In genomic region chrX:349702-350101, GRCh38 we compare ENCODE assay signal across 19 cellular contexts.
"Had no signal": no experiment of that assay in that cellular context is flagged by ENCODE, and none has a peak within 500 bp of the region (broad histone marks: within the 10 kb centered on the region; RNA-seq: fewer than 3 reads in every experiment).

No MANE protein-coding gene starts in this region.

- H3K36me3 ChIP-seq: pancreas had no signal

- H3K27me3 ChIP-seq: ascending aorta, pancreas, suprapubic skin had no signal

- H3K27ac ChIP-seq: ascending aorta, epithelial cell of prostate, pancreas, suprapubic skin had no signal

- H3K4me1 ChIP-seq: ascending aorta, pancreas, suprapubic skin had no signal

- H3K9me3 ChIP-seq: ascending aorta, pancreas, SK-N-SH, suprapubic skin had no signal

- H3K4me1 Mint-ChIP-seq: activated CD4-positive, alpha-beta memory T cell treated with anti-CD3 and anti-CD28 coated beads, Interleukin-2, amount 10 ng/mL, durations not matched to agents 7 days and 5 days; activated naive CD4-positive, alpha-beta T cell treated with anti-CD3 and anti-CD28 coated beads, Interleukin-2, amount 10 ng/mL, durations not matched to agents 7 days and 5 days; activated naive CD8-positive, alpha-beta T cell treated with anti-CD3 and anti-CD28 coated beads, Interleukin-2, amount 50 U/mL, for 24 hours had no signal

- DNase-seq: activated CD4-positive, alpha-beta memory T cell treated with anti-CD3 and anti-CD28 coated beads, Interleukin-2, amount 10 ng/mL, durations not matched to agents 7 days and 5 days; activated CD4-positive, alpha-beta T cell treated with anti-CD3 and anti-CD28 coated beads for 48 hours; activated CD4-positive, CD25-positive, alpha-beta regulatory T cell; activated effector memory CD4-positive, alpha-beta T cell treated with Interleukin-2 at 50 U/mL for 16 hours; activated naive CD4-positive, alpha-beta T cell treated with anti-CD3 and anti-CD28 coated beads, Interleukin-2, amount 10 ng/mL, durations not matched to agents 7 days and 5 days; activated naive CD8-positive, alpha-beta T cell treated with anti-CD3 and anti-CD28 coated beads, Interleukin-2, amount 50 U/mL, for 24 hours; activated T-cell treated with anti-CD3 and anti-CD28 coated beads, Interleukin-2, amount 50 U/mL, for 4 hours; effector memory CD8-positive, alpha-beta T cell; foreskin fibroblast; left colon; SK-N-SH; stimulated activated CD4-positive, alpha-beta T cell treated with anti-CD3 and anti-CD28 coated beads, Interleukin-2, amount 100 ng/mL, for 24 hours; trophoblast cell had no signal

- H3K4me3 ChIP-seq: ascending aorta, lung, pancreas, suprapubic skin had no signal

- H3K4me2 ChIP-seq: SK-N-SH had no signal

- H3K27me3 Mint-ChIP-seq: activated CD4-positive, alpha-beta memory T cell treated with anti-CD3 and anti-CD28 coated beads, Interleukin-2, amount 10 ng/mL, durations not matched to agents 7 days and 5 days; activated naive CD4-positive, alpha-beta T cell treated with anti-CD3 and anti-CD28 coated beads, Interleukin-2, amount 10 ng/mL, durations not matched to agents 7 days and 5 days; activated naive CD8-positive, alpha-beta T cell treated with anti-CD3 and anti-CD28 coated beads, Interleukin-2, amount 50 U/mL, for 24 hours; effector memory CD8-positive, alpha-beta T cell; stimulated activated naive CD8-positive, alpha-beta T cell treated with anti-CD3 and anti-CD28 coated beads, Interleukin-15, Interleukin-2, amounts not matched to agents 100 ng/mL and 50 ng/mL, for 24 hours had no signal

- H3K27ac Mint-ChIP-seq: activated CD4-positive, alpha-beta memory T cell treated with anti-CD3 and anti-CD28 coated beads, Interleukin-2, amount 10 ng/mL, durations not matched to agents 7 days and 5 days; activated naive CD4-positive, alpha-beta T cell treated with anti-CD3 and anti-CD28 coated beads, Interleukin-2, amount 10 ng/mL, durations not matched to agents 7 days and 5 days; activated naive CD8-positive, alpha-beta T cell treated with anti-CD3 and anti-CD28 coated beads, Interleukin-2, amount 50 U/mL, for 24 hours; effector memory CD8-positive, alpha-beta T cell; stimulated activated naive CD8-positive, alpha-beta T cell treated with anti-CD3 and anti-CD28 coated beads, Interleukin-15, Interleukin-2, amounts not matched to agents 100 ng/mL and 50 ng/mL, for 24 hours had no signal

- H3K9me3 Mint-ChIP-seq: activated CD4-positive, alpha-beta memory T cell treated with anti-CD3 and anti-CD28 coated beads, Interleukin-2, amount 10 ng/mL, durations not matched to agents 7 days and 5 days; activated naive CD4-positive, alpha-beta T cell treated with anti-CD3 and anti-CD28 coated beads, Interleukin-2, amount 10 ng/mL, durations not matched to agents 7 days and 5 days; activated naive CD8-positive, alpha-beta T cell treated with anti-CD3 and anti-CD28 coated beads, Interleukin-2, amount 50 U/mL, for 24 hours; activated T-cell treated with anti-CD3 and anti-CD28 coated beads, Interleukin-2, amount 50 U/mL, for 4 hours; effector memory CD8-positive, alpha-beta T cell; stimulated activated naive CD8-positive, alpha-beta T cell treated with anti-CD3 and anti-CD28 coated beads, Interleukin-15, Interleukin-2, amounts not matched to agents 100 ng/mL and 50 ng/mL, for 24 hours had no signal

- H3K4me3 Mint-ChIP-seq: activated CD4-positive, alpha-beta memory T cell treated with anti-CD3 and anti-CD28 coated beads, Interleukin-2, amount 10 ng/mL, durations not matched to agents 7 days and 5 days; activated naive CD4-positive, alpha-beta T cell treated with anti-CD3 and anti-CD28 coated beads, Interleukin-2, amount 10 ng/mL, durations not matched to agents 7 days and 5 days; activated naive CD8-positive, alpha-beta T cell treated with anti-CD3 and anti-CD28 coated beads, Interleukin-2, amount 50 U/mL, for 24 hours; activated T-cell treated with anti-CD3 and anti-CD28 coated beads, Interleukin-2, amount 50 U/mL, for 4 hours; effector memory CD8-positive, alpha-beta T cell; stimulated activated naive CD8-positive, alpha-beta T cell treated with anti-CD3 and anti-CD28 coated beads, Interleukin-15, Interleukin-2, amounts not matched to agents 100 ng/mL and 50 ng/mL, for 24 hours had no signal

- H3K9ac ChIP-seq: SK-N-SH had no signal

- ATAC-seq: activated naive CD8-positive, alpha-beta T cell treated with anti-CD3 and anti-CD28 coated beads, Interleukin-2, amount 50 U/mL, for 24 hours; activated T-cell treated with anti-CD3 and anti-CD28 coated beads, Interleukin-2, amount 50 U/mL, for 4 hours; effector memory CD8-positive, alpha-beta T cell; left colon; pancreas had no signal
